ENCODE assay signal across 1 cellular context in genomic region chr1:201119206-201119814, GRCh38.
TF ChIP-seq lines count a peak whose summit lies in the region.

No MANE protein-coding gene starts in this region.

TF ChIP-seq in K562, 482 proteins besides CTCF, POLR2A, EP300 and RAD21:
- no peak for TF ChIP-seq KDM1A (IDR thresholded peaks at IDR 0.05)
- no peak for TF ChIP-seq NBN (IDR thresholded peaks at IDR 0.05; ENCODE audit: low read depth)
- TF ChIP-seq KHSRP (IDR thresholded peaks at IDR 0.05) = no peak
- no peak for TF ChIP-seq PRMT5 (CRISPR knock-in tag; IDR thresholded peaks at IDR 0.05)
- no peak for TF ChIP-seq ZNF830 (CRISPR knock-in tag; IDR thresholded peaks at IDR 0.05)
- no peak for TF ChIP-seq ILK (tag; IDR thresholded peaks at IDR 0.05; ENCODE audit: borderline replicate concordance, low read depth)
- no peak for TF ChIP-seq GATAD2B (IDR thresholded peaks at IDR 0.05; ENCODE audit: borderline replicate concordance)
- no peak for TF ChIP-seq PHB (CRISPR knock-in tag; IDR thresholded peaks at IDR 0.05)
- no peak for TF ChIP-seq HNRNPH1 (optimal IDR thresholded peaks at IDR 0.05; ENCODE audit: low read depth, low read length)
- 0 out of 4 replicates have a peak, but pooled peaks of 1 of the 2 experiments have one; percentile 10 for TF ChIP-seq KDM4B (IDR thresholded peaks at IDR 0.05; ENCODE audit: borderline replicate concordance in 2 of 2, low read depth in 1 of 2)
- peak; percentile 16 for TF ChIP-seq CTCFL (IDR thresholded peaks at IDR 0.05; ENCODE audit: borderline replicate concordance, insufficient read depth, low read depth, low read length, poor library complexity, severe bottlenecking)
- TF ChIP-seq SMC3 (conservative IDR thresholded peaks at IDR 0.05; ENCODE audit: insufficient read depth, low read depth, low read length) = peak; percentile 77
- TF ChIP-seq NFE2 (IDR thresholded peaks at IDR 0.05; ENCODE audit: low read depth) = no peak
- peak; percentile 44; the same call in 1 of the 2 replicates for TF ChIP-seq STAG1 (CRISPR knock-in tag; IDR thresholded peaks at IDR 0.05; ENCODE audit: borderline replicate concordance)
- TF ChIP-seq DMBX1 (CRISPR knock-in tag; IDR thresholded peaks at IDR 0.05; ENCODE audit: borderline replicate concordance) = no peak
- no peak for TF ChIP-seq FOXP4 (CRISPR knock-in tag; IDR thresholded peaks at IDR 0.05; ENCODE audit: borderline replicate concordance)
- TF ChIP-seq CEBPG (CRISPR knock-in tag; IDR thresholded peaks at IDR 0.05) = no peak
- peak in 1 of 2 experiments; percentile 43; a peak in 1 of 4 replicates for TF ChIP-seq CEBPG (tag; conservative IDR thresholded peaks at IDR 0.05 in 1 of 2, IDR thresholded peaks at IDR 0.05 in 1 of 2)
- no peak for TF ChIP-seq ZKSCAN1 (IDR thresholded peaks at IDR 0.05; ENCODE audit: low read depth, low read length)
- peak; percentile 55 for TF ChIP-seq CREM (IDR thresholded peaks at IDR 0.05; ENCODE audit: low read depth)
- TF ChIP-seq TEAD2 (tag; IDR thresholded peaks at IDR 0.05) = no peak
- TF ChIP-seq KLF10 (CRISPR knock-in tag; IDR thresholded peaks at IDR 0.05) = no peak
- TF ChIP-seq EWSR1 (IDR thresholded peaks at IDR 0.05; ENCODE audit: borderline replicate concordance, low read depth, partially characterized antibody) = no peak
- no peak for TF ChIP-seq KLF6 (CRISPR knock-in tag; IDR thresholded peaks at IDR 0.05; ENCODE audit: borderline replicate concordance)
- no peak for TF ChIP-seq MCM5 (IDR thresholded peaks at IDR 0.05; ENCODE audit: low read depth)
- no peak for TF ChIP-seq L3MBTL2 (IDR thresholded peaks at IDR 0.05)
- 0 out of 2 replicates have a peak, but pooled peaks have one; percentile 28 for TF ChIP-seq DEAF1 (CRISPR knock-in tag; IDR thresholded peaks at IDR 0.05)
- TF ChIP-seq ZBTB7A (IDR thresholded peaks at IDR 0.05; ENCODE audit: borderline replicate concordance, control insufficient read depth, low read depth, low read length) = no peak
- no peak for TF ChIP-seq ZNF175 (CRISPR knock-in tag; IDR thresholded peaks at IDR 0.05; ENCODE audit: low read depth)
- no peak for TF ChIP-seq ADNP (tag; IDR thresholded peaks at IDR 0.05)
- 0 out of 2 replicates have a peak, but pooled peaks have one; percentile 6 for TF ChIP-seq ETV1 (tag; conservative IDR thresholded peaks at IDR 0.05; ENCODE audit: low read depth)
